ENCODE assay signal across 12 cellular contexts in the genomic region with DNA sequence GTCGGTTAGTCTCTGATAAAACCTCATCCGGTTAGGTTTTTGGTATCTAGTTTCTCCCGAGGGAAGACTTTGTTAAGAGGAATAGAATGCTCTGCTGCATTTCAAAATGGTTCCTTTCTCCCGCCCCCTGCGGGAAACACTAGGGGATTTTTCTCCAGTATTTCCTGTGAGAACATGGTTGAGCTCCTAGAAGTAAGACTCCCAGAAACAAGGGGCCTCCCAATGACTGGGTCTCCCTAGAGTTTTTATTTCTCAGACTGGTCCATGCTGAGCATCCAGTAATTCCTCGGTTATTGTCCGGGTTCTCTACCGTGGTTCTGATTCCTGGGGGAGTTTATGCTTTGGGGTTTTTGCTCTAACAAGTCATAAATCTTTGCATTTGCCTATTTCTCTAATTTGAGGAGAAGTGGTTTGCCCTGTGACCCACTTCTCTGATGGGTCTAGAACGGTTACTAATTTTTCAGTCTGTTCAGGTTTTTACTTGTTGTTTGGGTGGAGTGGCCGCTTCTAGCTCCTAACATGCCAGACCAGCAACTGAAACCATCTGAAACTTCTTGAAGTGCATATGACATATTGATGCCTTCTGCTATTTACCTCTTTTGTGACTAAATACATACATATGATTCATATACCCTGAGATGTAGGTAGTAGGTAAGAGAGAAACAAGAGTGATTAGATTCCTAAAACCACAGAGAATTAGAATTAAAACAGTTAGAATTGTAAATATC. TPM values are rescaled to one million over a fixed set of nuclear protein-coding genes. Genes with fewer than 3 reads are reported as not detected.
DNase-seq lines count a peak whose midpoint lies in the region; ATAC-seq and TF ChIP-seq lines count a peak whose summit lies in the region.
"Had no signal": no experiment of that assay in that cellular context is flagged by ENCODE, and none has a peak within 500 bp of the region (broad histone marks: within the 10 kb centered on the region; RNA-seq: fewer than 3 reads in every experiment).

No MANE protein-coding gene starts in this region.

- no peak overlapping the region for H3K27ac ChIP-seq in PC-3 (ENCODE audit: low read length)
- H3K27ac ChIP-seq in lower lobe of right lung: no peak overlapping the region

- peaks cover 79% of the 10 kb centered on the region for H3K36me3 Mint-ChIP-seq in activated T-cell treated with anti-CD3 and anti-CD28 coated beads, Interleukin-2, amount 50 U/mL, for 4 hours (ENCODE audit: insufficient read depth)

- H3K4me1 ChIP-seq in PC-3 (ENCODE audit: insufficient read depth, low read length): peaks cover 16% of the 10 kb centered on the region
- H3K4me1 ChIP-seq in lower lobe of right lung: no peaks in the 10 kb centered on the region

- H3K9me3 ChIP-seq in PC-3 (ENCODE audit: low read length) (no peaks in the 10 kb centered on the region), lower lobe of right lung (no peaks in the 10 kb centered on the region)

- TF ChIP-seq CTCF in PC-3 (conservative IDR thresholded peaks at IDR 0.05; ENCODE audit: low read depth, low read length): no peak
- no peak for TF ChIP-seq CTCF in lower lobe of right lung (IDR thresholded peaks at IDR 0.05)

- no peaks in the 10 kb centered on the region for H3F3A ChIP-seq in PC-3 (ENCODE audit: low read length, unreplicated experiment)

- intact Hi-C loops in PC-3 (cut with micrococcal nuclease) (no loop called here), lower lobe of right lung (cut with DNase I) (loop anchor here (10.0 kb wide), 1 partner anchor 215 kb away; no protein-coding TSS in a partner anchor)

- POLR2A ChIA-PET in PC-3 (lab: Charles Lee; ENCODE audit: unreplicated experiment): no interaction called here

- no peak overlapping the region for H3K9ac ChIP-seq in PC-3 (ENCODE audit: low read length)

- H3K4me2 ChIP-seq in PC-3 (ENCODE audit: low read length): peak overlapping the region; percentile 62

- H3K4me3 ChIP-seq in PC-3 (ENCODE audit: low read length) (peak overlapping the region; percentile 15; the same call in 1 of the 2 replicates), lower lobe of right lung (no peak overlapping the region)

- no peaks in the 10 kb centered on the region for H3K9me2 ChIP-seq in PC-3 (replicated peaks; ENCODE audit: low read length)

- BruUV-seq in PC-3 (replicated peaks; lab: Mats Ljungman, UMichigan): no TSS peak

- H3K27me3 Mint-ChIP-seq in activated T-cell treated with anti-CD3 and anti-CD28 coated beads, Interleukin-2, amount 50 U/mL, for 4 hours (ENCODE audit: low read depth): no peaks in the 10 kb centered on the region
- H3K27me3 Mint-ChIP-seq: dendritic cell treated with granulocyte-macrophage colony-stimulating factor and Interleukin-4, amounts not matched to agents 40 ng/mL and 50 ng/mL, for 4 days had no signal

- H4K20me1 ChIP-seq in PC-3 (ENCODE audit: low read length): no peaks in the 10 kb centered on the region

- H3K4me1 Mint-ChIP-seq in activated T-cell treated with anti-CD3 and anti-CD28 coated beads, Interleukin-2, amount 50 U/mL, for 4 hours (ENCODE audit: low read depth): peaks cover 92% of the 10 kb centered on the region

- no peaks in the 10 kb centered on the region for H3K9me3 Mint-ChIP-seq in activated T-cell treated with anti-CD3 and anti-CD28 coated beads, Interleukin-2, amount 50 U/mL, for 4 hours
- H3K9me3 Mint-ChIP-seq: dendritic cell treated with granulocyte-macrophage colony-stimulating factor and Interleukin-4, amounts not matched to agents 40 ng/mL and 50 ng/mL, for 4 days had no signal

- peak overlapping the region; percentile 60 for H2AFZ ChIP-seq in PC-3 (ENCODE audit: low read length)

- H3K36me3 ChIP-seq in PC-3 (ENCODE audit: low read depth, low read length) (no peaks in the 10 kb centered on the region), lower lobe of right lung (no peaks in the 10 kb centered on the region)

- H3K27me3 ChIP-seq in PC-3 (ENCODE audit: low read length) (peaks cover 23% of the 10 kb centered on the region), lower lobe of right lung (ENCODE audit: low read depth) (peaks cover 16% of the 10 kb centered on the region)

- CTCF ChIA-PET in PC-3 (lab: Charles Lee): interaction anchor here (0.6 kb wide), 2 partner anchors 200 to 201 kb away, joined by 3 read pairs; no protein-coding TSS in a partner anchor

- peak overlapping the region; percentile 47 for H3K4me3 Mint-ChIP-seq in activated T-cell treated with anti-CD3 and anti-CD28 coated beads, Interleukin-2, amount 50 U/mL, for 4 hours
- H3K4me3 Mint-ChIP-seq: dendritic cell treated with granulocyte-macrophage colony-stimulating factor and Interleukin-4, amounts not matched to agents 40 ng/mL and 50 ng/mL, for 4 days had no signal

- no peak for DNase-seq in activated T-cell treated with anti-CD3 and anti-CD28 coated beads, Interleukin-2, amount 50 U/mL, for 4 hours
- DNase-seq in activated T-cell treated with anti-CD3 and anti-CD28 coated beads, Interleukin-2, amount 50 U/mL, for 48 hours: no peak
- DNase-seq in PC-3 (peak; percentile 50), HUDEP-2 (lab: John Stamatoyannopoulos, UW; ENCODE audit: unreplicated experiment in 76 of 76) (no peak), lower lobe of right lung (no peak), NCI-H345 (lab: John Stamatoyannopoulos, UW) (no peak)
- no peak for DNase-seq in stimulated activated naive CD8-positive, alpha-beta T cell treated with anti-CD3 and anti-CD28 coated beads, Interleukin-15, Interleukin-2, amounts not matched to agents 100 U/mL and 50 U/mL, for 24 hours
- DNase-seq: Kasumi-1, occipital lobe, OCI-M1 had no signal

- peak; percentile 68 to 69 for ATAC-seq in activated T-cell treated with anti-CD3 and anti-CD28 coated beads, Interleukin-2, amount 50 U/mL, for 4 hours
- ATAC-seq in HG02763 (IDR thresholded peaks at IDR 0.05; ENCODE audit: unreplicated experiment) (peak; percentile 52), PC-3 (peak; percentile 33; the same call in 1 of the 2 replicates), lower lobe of right lung (no peak)
- peak; percentile 48 for ATAC-seq in stimulated activated naive CD8-positive, alpha-beta T cell treated with anti-CD3 and anti-CD28 coated beads, Interleukin-15, Interleukin-2, amounts not matched to agents 100 U/mL and 50 U/mL, for 24 hours

- H3K79me2 ChIP-seq in PC-3 (ENCODE audit: low read length): no peaks in the 10 kb centered on the region

RNA-seq across cellular contexts. Expression of gene TESPA1, which starts 25.1 kb away (rescaled TPM):
- 100 to 1,000 TPM in 1 of 3 donors, 10 to 100 TPM in 2; 89.6 to 102 (median 94.8) TPM for total RNA-seq in activated T-cell treated with anti-CD3 and anti-CD28 coated beads, Interleukin-2, amount 50 U/mL, for 4 hours
- not detected in 2 replicates for total RNA-seq in PC-3 (2014; rRNA removed)
- 5.0 TPM for total RNA-seq in lower lobe of right lung
- total RNA-seq: occipital lobe had no signal

Comparison
In these comparisons a context has a peak if more than half of its experiments do, and no peak if none do; other contexts are left out.
1. ATAC-seq: peak in activated T-cell treated with anti-CD3 and anti-CD28 coated beads, Interleukin-2, amount 50 U/mL, for 4 hours (2 of 2), HG02763 (single experiment), PC-3 (single experiment) and stimulated activated naive CD8-positive, alpha-beta T cell treated with anti-CD3 and anti-CD28 coated beads, Interleukin-15, Interleukin-2, amounts not matched to agents 100 U/mL and 50 U/mL, for 24 hours (single experiment); none in lower lobe of right lung (0 of 2).
2. RNA of gene TESPA1, which starts 25.1 kb away (total RNA-seq): 89.6 to 102 TPM in activated T-cell treated with anti-CD3 and anti-CD28 coated beads, Interleukin-2, amount 50 U/mL, for 4 hours; 5.0 TPM in lower lobe of right lung (single experiment) and not detected in PC-3; every median in the first group is over 10 times any median in the second.